Comparison of ENCODE assay signal across 1 cellular context in genomic region chr19:10835754-10836477, GRCh38.
A peak's percentile ranks its signal among the peaks of the same experiment; 100 is the strongest.
TF ChIP-seq lines count a peak whose summit lies in the region.

TSS of gene TMED1 (minus strand) at chr19:10836212. CDS start at chr19:10836191, 21 bp downstream.

TF ChIP-seq in HepG2, 621 proteins besides CTCF, POLR2A, EP300 and RAD21 (continued from another document and continues in another):
- TF ChIP-seq HNF1A (IDR thresholded peaks at IDR 0.05; ENCODE audit: low read depth) (no peak), HNF1A (CRISPR knock-in tag; IDR thresholded peaks at IDR 0.05; ENCODE audit: borderline replicate concordance) (peak; percentile 56), ZBTB34 (CRISPR knock-in tag; IDR thresholded peaks at IDR 0.05) (no peak), PREB (CRISPR knock-in tag; IDR thresholded peaks at IDR 0.05) (no peak), ELF1 (CRISPR knock-in tag; IDR thresholded peaks at IDR 0.05) (peak; percentile 38; the same call in 1 of the 2 replicates), ZFY (CRISPR knock-in tag; IDR thresholded peaks at IDR 0.05) (peak; percentile 87), ARNTL (CRISPR knock-in tag; IDR thresholded peaks at IDR 0.05) (no peak; the same call in 1 of the 2 replicates), POLR2AphosphoS5 (IDR thresholded peaks at IDR 0.05; ENCODE audit: low read depth, low read length) (peak; percentile 69), IKZF4 (CRISPR knock-in tag; IDR thresholded peaks at IDR 0.05; ENCODE audit: borderline replicate concordance, low read depth, not compliant biosample characterization) (no peak), TIGD3 (CRISPR knock-in tag; IDR thresholded peaks at IDR 0.05; ENCODE audit: borderline replicate concordance) (no peak), KDM2A (CRISPR knock-in tag; IDR thresholded peaks at IDR 0.05; ENCODE audit: borderline replicate concordance, low read depth) (peak; percentile 98), KLF13 (CRISPR knock-in tag; IDR thresholded peaks at IDR 0.05) (0 out of 2 replicates have a peak, but pooled peaks have one; percentile 55), SOX6 (IDR thresholded peaks at IDR 0.05) (no peak), SOX6 (CRISPR knock-in tag; IDR thresholded peaks at IDR 0.05) (no peak), MXD3 (CRISPR knock-in tag; IDR thresholded peaks at IDR 0.05) (peak; percentile 54; the same call in 1 of the 2 replicates), TBX3 (IDR thresholded peaks at IDR 0.05; ENCODE audit: borderline replicate concordance) (0 out of 2 replicates have a peak, but pooled peaks have one; percentile 37), MLX (CRISPR knock-in tag; IDR thresholded peaks at IDR 0.05) (no peak), JARID2 (CRISPR knock-in tag; IDR thresholded peaks at IDR 0.05; ENCODE audit: insufficient replicate concordance) (no peak), ZNF788 (CRISPR knock-in tag; IDR thresholded peaks at IDR 0.05; ENCODE audit: borderline replicate concordance) (peak; percentile 18; the same call in 1 of the 2 replicates), AKAP8 (CRISPR knock-in tag; IDR thresholded peaks at IDR 0.05) (peak; percentile 79; the same call in 1 of the 2 replicates), GTF2F1 (IDR thresholded peaks at IDR 0.05; ENCODE audit: low read length) (peak; percentile 44; the same call in 1 of the 2 replicates), ZNF329 (CRISPR knock-in tag; IDR thresholded peaks at IDR 0.05; ENCODE audit: low read depth) (no peak), ZMYM2 (CRISPR knock-in tag; IDR thresholded peaks at IDR 0.05) (no peak; the same call in 1 of the 2 replicates), ZNF773 (CRISPR knock-in tag; IDR thresholded peaks at IDR 0.05; ENCODE audit: borderline replicate concordance) (no peak), ZBED4 (CRISPR knock-in tag; IDR thresholded peaks at IDR 0.05; ENCODE audit: borderline replicate concordance) (no peak; the same call in 1 of the 2 replicates), ZNF121 (CRISPR knock-in tag; IDR thresholded peaks at IDR 0.05) (0 out of 2 replicates have a peak, but pooled peaks have one; percentile 0), WIZ (CRISPR knock-in tag; IDR thresholded peaks at IDR 0.05) (0 out of 2 replicates have a peak, but pooled peaks have one; percentile 73), ZNF556 (CRISPR knock-in tag; IDR thresholded peaks at IDR 0.05; ENCODE audit: borderline replicate concordance) (peak; percentile 85), ZNF605 (CRISPR knock-in tag; IDR thresholded peaks at IDR 0.05) (no peak; the same call in 1 of the 2 replicates), ZFP62 (CRISPR knock-in tag; IDR thresholded peaks at IDR 0.05) (no peak), ZNF263 (CRISPR knock-in tag; IDR thresholded peaks at IDR 0.05) (peak; percentile 39; the same call in 1 of the 2 replicates), REPIN1 (CRISPR knock-in tag; IDR thresholded peaks at IDR 0.05; ENCODE audit: borderline replicate concordance, low read depth) (peak; percentile 56; the same call in 1 of the 2 replicates), NFYC (CRISPR knock-in tag; IDR thresholded peaks at IDR 0.05) (peak; percentile 67), ZNF768 (CRISPR knock-in tag; IDR thresholded peaks at IDR 0.05) (no peak), ZNF580 (CRISPR knock-in tag; IDR thresholded peaks at IDR 0.05; ENCODE audit: borderline replicate concordance, low read depth) (peak; percentile 80; the same call in 1 of the 2 replicates), ZBTB7B (CRISPR knock-in tag; IDR thresholded peaks at IDR 0.05) (peak; percentile 42; the same call in 1 of the 2 replicates), SKIL (CRISPR knock-in tag; IDR thresholded peaks at IDR 0.05; ENCODE audit: borderline replicate concordance) (no peak), STAT6 (CRISPR knock-in tag; IDR thresholded peaks at IDR 0.05; ENCODE audit: borderline replicate concordance) (no peak; the same call in 1 of the 2 replicates), ZNF614 (CRISPR knock-in tag; IDR thresholded peaks at IDR 0.05; ENCODE audit: borderline replicate concordance) (no peak), ZNF891 (CRISPR knock-in tag; IDR thresholded peaks at IDR 0.05) (no peak), GATAD1 (CRISPR knock-in tag; IDR thresholded peaks at IDR 0.05) (0 out of 2 replicates have a peak, but pooled peaks have one; percentile 72), REL (CRISPR knock-in tag; conservative IDR thresholded peaks at IDR 0.05) (peak; percentile 50; the same call in 1 of the 2 replicates), GTF3A (CRISPR knock-in tag; conservative IDR thresholded peaks at IDR 0.05) (peak; percentile 90; the same call in 1 of the 2 replicates)
